In the genomic region with DNA sequence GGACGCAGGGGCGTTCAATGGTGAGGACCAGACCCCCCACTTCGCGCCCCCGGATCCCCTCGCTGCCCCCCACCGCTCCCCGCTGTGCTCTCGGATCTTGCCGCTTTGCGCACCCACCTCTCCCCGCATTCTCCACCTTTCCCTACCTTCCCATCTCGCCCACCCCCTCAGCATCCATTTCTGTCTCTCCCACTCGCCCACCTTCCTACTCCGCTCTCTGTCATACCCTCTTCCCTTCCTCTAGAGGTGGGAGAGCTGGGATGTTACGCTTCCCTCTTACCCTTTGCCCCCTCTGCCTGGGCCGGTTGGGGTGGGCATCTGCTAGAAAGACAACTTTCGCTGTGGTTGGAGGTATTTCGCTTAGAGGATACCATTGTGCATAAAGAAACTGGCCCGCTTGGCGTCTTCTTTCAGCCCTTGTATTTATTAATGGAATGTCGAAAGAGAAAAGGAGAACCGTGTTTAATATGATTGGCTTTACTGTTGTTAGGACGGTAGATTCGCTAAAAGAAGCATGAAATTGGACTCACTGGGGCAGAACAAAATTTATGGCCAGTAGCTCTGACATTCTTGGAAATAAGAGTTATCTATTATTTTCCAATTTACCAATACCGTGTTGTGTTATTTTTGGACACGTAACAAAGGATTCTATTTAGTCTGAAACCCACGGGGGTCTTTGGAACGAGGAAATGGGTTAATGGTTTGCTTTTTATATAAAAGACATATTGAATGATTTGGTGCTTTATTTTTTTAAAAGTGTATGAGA, we compare ENCODE assay signal across 9 cellular contexts. TPM values are rescaled to one million over a fixed set of nuclear protein-coding genes. Genes with fewer than 3 reads are reported as not detected.
DNase-seq lines count a peak whose midpoint lies in the region; ATAC-seq, FAIRE-seq and TF ChIP-seq lines count a peak whose summit lies in the region.
"Had no signal": no experiment of that assay in that cellular context is flagged by ENCODE, and none has a peak within 500 bp of the region (broad histone marks: within the 10 kb centered on the region; RNA-seq: fewer than 3 reads in every experiment).

No MANE protein-coding gene starts in this region.

- dilution Hi-C loops in endothelial cell of umbilical vein (cut with MboI; ENCODE audit: extremely low pct_ligation_motif_present, low sequenced_read_pairs): no loop called here

- FAIRE-seq in endothelial cell of umbilical vein (lab: Jason Lieb, UNC): peak; percentile 12

- H3K4me3 ChIP-seq in Panc1 (ENCODE audit: low read depth in 2 of 2, low read length in 2 of 2) (peak overlapping the region; percentile 47 to 51), endothelial cell of umbilical vein (replicated peaks in 1 of 3; ENCODE audit: insufficient read depth in 1 of 3, low read depth in 1 of 3, low read length in 3 of 3) (peak overlapping the region; percentile 95 to 97 (median 95)), neural cell (ENCODE audit: low read length) (peak overlapping the region; percentile 94)

- no peak for TF ChIP-seq POLR2A in endothelial cell of umbilical vein (IDR thresholded peaks at IDR 0.05; ENCODE audit: low read depth, low read length)

- no peaks in the 10 kb centered on the region for H3K9me3 ChIP-seq in Panc1 (ENCODE audit: control insufficient read depth, insufficient read depth, low read depth, low read length)
- no peaks in the 10 kb centered on the region for H3K9me3 ChIP-seq in endothelial cell of umbilical vein (replicated peaks; ENCODE audit: control insufficient read depth, insufficient read depth, low read length)
- no peaks in the 10 kb centered on the region for H3K9me3 ChIP-seq in neural cell (ENCODE audit: low read length)

- CTCF ChIA-PET in Panc1 (lab: Charles Lee): no interaction called here
- CTCF ChIA-PET in endothelial cell of umbilical vein (lab: Charles Lee): interaction anchor here (0.8 to 2.6 kb wide), 7 partner anchors 13 to 103 kb away, joined by 3 to 37 read pairs (median 5); no protein-coding TSS in a partner anchor

- no TSS peak for BruUV-seq in Panc1 (replicated peaks; lab: Mats Ljungman, UMichigan)
- BruUV-seq in endothelial cell of umbilical vein (replicated peaks; lab: Mats Ljungman, UMichigan): TSS peak; percentile 43

- peaks cover 52% of the 10 kb centered on the region for H3K79me2 ChIP-seq in endothelial cell of umbilical vein (ENCODE audit: control insufficient read depth, insufficient read depth, low read length)
- peaks cover 58% of the 10 kb centered on the region for H3K79me2 ChIP-seq in neural cell (replicated peaks; ENCODE audit: insufficient read depth, low read length)

- H4K20me1 ChIP-seq in endothelial cell of umbilical vein (replicated peaks; ENCODE audit: control insufficient read depth, extremely low read depth, insufficient read depth, low read length) (no peaks in the 10 kb centered on the region), neural cell (ENCODE audit: insufficient read depth) (no peaks in the 10 kb centered on the region)

- TF ChIP-seq CTCF in Panc1 (IDR thresholded peaks at IDR 0.05) (no peak), endothelial cell of umbilical vein (IDR thresholded peaks at IDR 0.05; ENCODE audit: extremely low read depth in 1 of 2, insufficient read depth in 1 of 2, low read depth in 1 of 2, low read length in 2 of 2) (no peak), neural cell (IDR thresholded peaks at IDR 0.05; ENCODE audit: poor library complexity, severe bottlenecking) (peak; percentile 28)

- H3K9ac ChIP-seq in endothelial cell of umbilical vein (replicated peaks; ENCODE audit: extremely low read depth, insufficient read depth, low read length) (peak overlapping the region; percentile 88), neural cell (ENCODE audit: low read length) (peak overlapping the region; percentile 94)

- in situ Hi-C loops in Panc1 (cut with HindIII; ENCODE audit: low pct_unique_long_range_greater_than_20kb, low sequenced_read_pairs): no loop called here

- no peak for TF ChIP-seq RAD21 in neural cell (conservative IDR thresholded peaks at IDR 0.05)

- H3K9me1 ChIP-seq in endothelial cell of umbilical vein (replicated peaks; ENCODE audit: control insufficient read depth, extremely low read depth, insufficient read depth, low read length): no peaks in the 10 kb centered on the region

- TF ChIP-seq EP300 in neural cell (conservative IDR thresholded peaks at IDR 0.05; ENCODE audit: poor library complexity, severe bottlenecking): no peak

- H2AFZ ChIP-seq in endothelial cell of umbilical vein (ENCODE audit: low read depth, low read length) (peak overlapping the region; percentile 56), neural cell (ENCODE audit: low read depth, low read length) (peak overlapping the region; percentile 37)

- peaks cover 5% of the 10 kb centered on the region for H3F3A ChIP-seq in neural cell (ENCODE audit: insufficient read depth, low read length, poor library complexity, severe bottlenecking)

- no peak overlapping the region for H3K27ac ChIP-seq in Panc1 (ENCODE audit: low read length)
- peak overlapping the region; percentile 22 for H3K27ac ChIP-seq in endothelial cell of umbilical vein (ENCODE audit: insufficient read depth, low read depth, low read length)
- H3K27ac ChIP-seq in neural cell (ENCODE audit: low read length): peak overlapping the region; percentile 97
- H3K27ac ChIP-seq: epithelial cell of prostate had no signal

- POLR2A ChIA-PET in Panc1 (lab: Charles Lee): interaction anchor here (0.6 kb wide), 1 partner anchor 86 kb away, joined by 3 read pairs; no protein-coding TSS in a partner anchor
- POLR2A ChIA-PET in endothelial cell of umbilical vein (lab: Charles Lee): interaction anchor here (0.9 kb wide), 1 partner anchor 30 kb away, joined by 5 read pairs; no protein-coding TSS in a partner anchor

- peak; percentile 27 for DNase-seq in SIG-M5 treated with dmso at 0.1 percent for 504 hours (lab: John Stamatoyannopoulos, UW; ENCODE audit: unreplicated experiment)
- DNase-seq in SIG-M5 (lab: John Stamatoyannopoulos, UW): no peak
- DNase-seq in Panc1 (ENCODE audit: low read depth, low spot score): no peak
- peak; percentile 48 for DNase-seq in endothelial cell of umbilical vein (ENCODE audit: low read depth, low spot score)
- DNase-seq in middle frontal gyrus (ENCODE audit: extremely low spot score, low spot score): no peak

- H3K4me1 ChIP-seq in Panc1 (ENCODE audit: control insufficient read depth, insufficient read depth, low read length) (peaks cover 5% of the 10 kb centered on the region; the same call in 1 of the 2 replicates), endothelial cell of umbilical vein (ENCODE audit: control insufficient read depth, extremely low read depth, insufficient read depth, low read length) (peaks cover 43% of the 10 kb centered on the region)

- H3K36me3 ChIP-seq in Panc1 (ENCODE audit: control insufficient read depth, insufficient read depth, low read length): no peaks in the 10 kb centered on the region
- no peaks in the 10 kb centered on the region for H3K36me3 ChIP-seq in endothelial cell of umbilical vein (ENCODE audit: control insufficient read depth in 2 of 2, extremely low read depth in 1 of 2, insufficient read depth in 2 of 2, low read length in 2 of 2)
- no peaks in the 10 kb centered on the region for H3K36me3 ChIP-seq in neural cell (ENCODE audit: insufficient read depth, low read length)

- H3K9me2 ChIP-seq in neural cell (ENCODE audit: insufficient read depth, low read length): no peaks in the 10 kb centered on the region

- H3K27me3 ChIP-seq in Panc1 (ENCODE audit: control insufficient read depth, insufficient read depth, low read length) (peaks cover 38% of the 10 kb centered on the region), endothelial cell of umbilical vein (ENCODE audit: control insufficient read depth in 2 of 2, insufficient read depth in 2 of 2, low read length in 2 of 2) (no peaks in the 10 kb centered on the region), neural cell (ENCODE audit: insufficient read depth, low read depth, low read length) (no peaks in the 10 kb centered on the region)

- ATAC-seq in Panc1 (no peak), HG03097 (IDR thresholded peaks at IDR 0.05; ENCODE audit: low FRiP score, unreplicated experiment) (no peak), HG02798 (IDR thresholded peaks at IDR 0.05; ENCODE audit: poor library complexity, unreplicated experiment) (no peak)

- H3K4me2 ChIP-seq in endothelial cell of umbilical vein (ENCODE audit: insufficient read depth, low read length) (peak overlapping the region; percentile 80), neural cell (ENCODE audit: low read length) (no peak overlapping the region)

- intact Hi-C loops in Panc1 (cut with micrococcal nuclease; ENCODE audit: unreplicated experiment): no loop called here
- intact Hi-C loops in endothelial cell of umbilical vein (cut with micrococcal nuclease): loop anchor here (2.0 to 10.0 kb wide), 2 partner anchors 33 to 451 kb away; no protein-coding TSS in a partner anchor

TF ChIP-seq in endothelial cell of umbilical vein, 7 proteins besides CTCF, POLR2A, EP300 and RAD21 (continues in another document):
- TF ChIP-seq MYC (IDR thresholded peaks at IDR 0.05; ENCODE audit: low read depth, low read length) (no peak), FOS (IDR thresholded peaks at IDR 0.05; ENCODE audit: borderline replicate concordance, insufficient read depth, low read length) (no peak), JUN (IDR thresholded peaks at IDR 0.05; ENCODE audit: borderline replicate concordance, insufficient read depth, insufficient read length, low read depth) (no peak)

TF ChIP-seq in neural cell, 6 proteins besides CTCF, POLR2A, EP300 and RAD21 (continues in another document):
- peak; percentile 27 for TF ChIP-seq POLR2AphosphoS5 (IDR thresholded peaks at IDR 0.05)

RNA-seq across cellular contexts. Expression of gene PRKAR2B, which starts 0.9 kb away (rescaled TPM):
- 0.51 TPM for total RNA-seq in Panc1 (2021; ENCODE audit: unreplicated experiment)
- not detected for polyA plus RNA-seq in Panc1 (2012; ENCODE audit: insufficient read length)
- 37.6 and 39.8 TPM in 2 replicates for total RNA-seq in endothelial cell of umbilical vein
- polyA plus RNA-seq in endothelial cell of umbilical vein: 6.8 and 10.7 TPM in 2 replicates
- 15.5 and 17.7 TPM in 2 replicates for polyA plus RNA-seq in endothelial cell of umbilical vein (2011; cell fraction: cytosol; rRNA removed)
- 9.1 and 15.1 TPM in 2 replicates for polyA plus RNA-seq in endothelial cell of umbilical vein (2011; cell fraction: nucleus; rRNA removed)
- 13.6 and 28.8 TPM in 2 replicates for polyA plus RNA-seq in endothelial cell of umbilical vein (2012)
- polyA minus RNA-seq in endothelial cell of umbilical vein: 12.9 and 17.3 TPM in 2 replicates
- not detected for polyA minus RNA-seq in endothelial cell of umbilical vein (2011; cell fraction: cytosol; rRNA and poly(A)+ RNA removed)
- polyA minus RNA-seq in endothelial cell of umbilical vein (2011; cell fraction: nucleus; rRNA and poly(A)+ RNA removed): 10.2 and 12.3 TPM in 2 replicates
- 249 and 297 TPM in 2 replicates for polyA plus RNA-seq in neural cell
- 303 and 312 TPM in 2 replicates for polyA minus RNA-seq in neural cell

Comparison
In these comparisons a context has a peak if more than half of its experiments do, and no peak if none do; other contexts are left out.
1. DNase-seq: peak in SIG-M5 treated with dmso at 0.1 percent for 504 hours (single experiment) and endothelial cell of umbilical vein (single experiment); none in SIG-M5 (single experiment), Panc1 (single experiment) and middle frontal gyrus (single experiment).
2. RNA of gene PRKAR2B, which starts 0.9 kb away (total RNA-seq): 37.6 to 39.8 TPM in endothelial cell of umbilical vein; 0.51 TPM in Panc1 (single experiment); every median in the first group is over 10 times any median in the second.
3. Peak in every context shown above with its lines, with median percentiles within 50 percentile points of each other: H3K4me3 ChIP-seq.